ENCODE assay signal across 8 cellular contexts in the genomic region with DNA sequence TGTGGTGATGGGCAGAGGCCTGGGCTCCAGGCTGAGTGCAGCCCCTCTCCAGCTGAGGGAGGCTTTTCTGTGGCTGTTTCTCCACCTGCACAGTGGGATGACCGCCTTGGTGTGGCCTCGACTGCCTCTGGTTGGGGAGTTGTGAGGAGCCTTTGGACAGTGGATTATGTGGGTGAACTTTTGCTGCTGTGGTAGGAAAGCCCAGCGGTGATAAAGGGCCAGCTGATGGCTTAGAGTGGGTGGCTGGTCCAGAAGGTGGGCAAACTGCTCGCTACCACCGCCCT. TPM values are rescaled to one million over a fixed set of nuclear protein-coding genes. Genes with fewer than 3 reads are reported as not detected.
DNase-seq lines count a peak whose midpoint lies in the region; ATAC-seq and TF ChIP-seq lines count a peak whose summit lies in the region.

No MANE protein-coding gene starts in this region.

- peaks cover 2% of the 10 kb centered on the region for H3K36me3 Mint-ChIP-seq in T-helper 17 cell (ENCODE audit: low read depth)

- H3K27ac ChIP-seq in gastrocnemius medialis, result peak overlapping the region; percentile 84 to 96 (median 90)

- in situ Hi-C loops in gastrocnemius medialis (cut with MboI; ENCODE audit: low sequenced_read_pairs in 4 of 4), result loop anchor here in 1 of 4 donors (5.0 kb wide), 1 partner anchor 97 kb away; a partner anchor contains a TSS

- TF ChIP-seq POLR2A in gastrocnemius medialis (IDR thresholded peaks at IDR 0.05), result no peak

- H3K27me3 ChIP-seq in gastrocnemius medialis, result peaks cover 21 to 30% (median 27%) of the 10 kb centered on the region in 3 donors

- peaks cover 16 to 35% of the 10 kb centered on the region in 2 donors for H3K4me1 ChIP-seq in gastrocnemius medialis

- H3K4me1 Mint-ChIP-seq in T-helper 17 cell, result peaks cover 33% of the 10 kb centered on the region

- TF ChIP-seq CTCF in GM12875 (IDR thresholded peaks at IDR 0.05; ENCODE audit: borderline replicate concordance, insufficient read depth, low read depth, low read length) (no peak), foreskin fibroblast (IDR thresholded peaks at IDR 0.05; ENCODE audit: low read depth, low read length) (no peak), gastrocnemius medialis (IDR thresholded peaks at IDR 0.05 in 4 of 5, conservative IDR thresholded peaks at IDR 0.05 in 1 of 5) (no peak)

- intact Hi-C loops in gastrocnemius medialis (cut with DNase I; ENCODE audit: low total_unique reads), result loop anchor here (1.0 kb wide), 1 partner anchor 100 kb away; no protein-coding TSS in a partner anchor

- peaks cover 0 to 8% of the 10 kb centered on the region in 2 donors for H3K36me3 ChIP-seq in gastrocnemius medialis

- ATAC-seq in T-helper 17 cell (no peak), gastrocnemius medialis (no peak)

- peak overlapping the region; percentile 93 for H3K4me3 Mint-ChIP-seq in T-helper 17 cell

- H3K27me3 Mint-ChIP-seq in T-helper 17 cell, result peaks cover 14% of the 10 kb centered on the region

- no peak for DNase-seq in T-helper 17 cell
- DNase-seq in foreskin fibroblast, result no peak
- no peak for DNase-seq in gastrocnemius medialis
- no peak for DNase-seq in HUDEP-2 (lab: John Stamatoyannopoulos, UW; ENCODE audit: unreplicated experiment in 76 of 76)
- no peak for DNase-seq in middle frontal gyrus (ENCODE audit: extremely low spot score, low spot score)
- no peak for DNase-seq in activated gamma-delta T cell treated with Interleukin-2 at 50 U/mL for 16 hours
- DNase-seq in SIG-M5 (lab: John Stamatoyannopoulos, UW), result no peak

- H3K27ac Mint-ChIP-seq in T-helper 17 cell, result peak overlapping the region; percentile 94

- H3K9me3 ChIP-seq in T-helper 17 cell (ENCODE audit: control insufficient read depth, low read length, poor library complexity, severe bottlenecking) (no peaks in the 10 kb centered on the region), gastrocnemius medialis (no peaks in the 10 kb centered on the region)

- peak overlapping the region; percentile 59 for H3K4me3 ChIP-seq in GM12875 (ENCODE audit: low read depth, low read length)
- peak overlapping the region; percentile 48 to 81 for H3K4me3 ChIP-seq in foreskin fibroblast (ENCODE audit: low read depth in 1 of 2, low read length in 2 of 2)
- H3K4me3 ChIP-seq in gastrocnemius medialis, result peak overlapping the region; percentile 58 to 92 (median 64)

RNA-seq across cellular contexts. Expression of a gene that starts 1.4 kb away (rescaled TPM):
- total RNA-seq in T-helper 17 cell (10 to 100 TPM; 25.7 to 26.6 TPM), gastrocnemius medialis (100 to 1,000 TPM; 192 to 471 (median 260) TPM)

RNA-seq across cellular contexts. Expression of a gene that starts 3.8 kb away (rescaled TPM):
- total RNA-seq in T-helper 17 cell (not detected), gastrocnemius medialis (not detected)

RNA-seq across cellular contexts. Expression of a gene that starts 12.9 kb away (rescaled TPM):
- total RNA-seq in T-helper 17 cell (under 1 TPM in 1 of 2 donors, not detected in 1; 0.50 TPM), gastrocnemius medialis (not detected)

RNA-seq across cellular contexts. Expression of a gene that starts 13.4 kb away (rescaled TPM):
- total RNA-seq in T-helper 17 cell (100 to 1,000 TPM in 1 of 2 donors, 10 to 100 TPM in 1; 95.4 to 110 TPM), gastrocnemius medialis (100 to 1,000 TPM; 133 to 226 (median 194) TPM)

RNA-seq across cellular contexts. Expression of a gene that starts 13.9 kb away (rescaled TPM):
- 10 to 100 TPM; 46.4 to 49.7 TPM for total RNA-seq in T-helper 17 cell
- total RNA-seq in gastrocnemius medialis, result 100 to 1,000 TPM; 170 to 257 (median 219) TPM

Comparison
In these comparisons a context has a peak if more than half of its experiments do, and no peak if none do; other contexts are left out.
1. RNA of a gene that starts 1.4 kb away (total RNA-seq): 192 to 471 TPM in gastrocnemius medialis; 25.7 to 26.6 TPM in T-helper 17 cell; every median in the first group is over 4 times any median in the second.
2. Peak in every context shown above with its lines, with median percentiles within 50 percentile points of each other: H3K4me3 ChIP-seq.